22 cellular contexts compared by ENCODE assay signal in the genomic region with DNA sequence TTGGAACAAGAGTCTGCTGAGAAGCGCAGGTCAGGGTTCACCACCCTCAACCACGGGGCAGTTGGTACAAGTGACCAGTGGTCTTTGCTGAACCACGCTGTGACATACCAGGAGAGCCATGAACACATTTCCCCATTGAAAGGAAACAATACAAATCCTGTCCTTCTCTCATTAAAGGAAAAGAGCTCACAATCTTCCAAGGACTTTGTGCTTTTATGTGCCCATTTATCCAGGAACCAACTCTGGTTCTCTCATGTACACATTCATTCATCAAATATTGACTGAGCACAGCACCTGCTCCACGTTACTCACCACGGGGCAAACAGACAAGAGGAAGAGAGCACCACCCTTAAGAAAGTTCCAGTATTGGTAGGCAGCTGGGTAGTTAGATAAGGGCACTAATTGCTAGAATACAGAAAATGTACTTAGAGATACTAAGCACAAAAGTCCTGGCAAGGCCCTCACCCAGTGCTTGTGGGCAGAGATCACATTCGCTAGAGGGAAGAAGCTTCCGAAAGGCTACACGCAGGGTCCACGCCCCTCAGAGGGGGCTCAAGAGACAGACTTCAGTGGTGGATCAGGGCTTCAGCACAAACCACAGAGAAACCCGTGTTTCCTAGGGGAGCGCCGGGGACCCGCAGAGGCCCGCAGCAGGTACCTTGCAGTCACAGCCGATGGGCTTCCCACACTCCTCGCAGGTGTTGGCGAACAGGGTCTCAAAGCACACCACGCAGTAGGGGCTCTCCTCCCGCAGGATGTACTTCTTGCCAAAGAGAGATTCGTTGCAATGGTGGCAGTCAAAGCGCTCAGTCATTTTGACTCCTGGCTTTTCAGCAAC. TPM values are rescaled to one million over a fixed set of nuclear protein-coding genes. Genes with fewer than 3 reads are reported as not detected.
DNase-seq lines count a peak whose midpoint lies in the region; ATAC-seq and TF ChIP-seq lines count a peak whose summit lies in the region.
"Had no signal": no experiment of that assay in that cellular context is flagged by ENCODE, and none has a peak within 500 bp of the region (broad histone marks: within the 10 kb centered on the region; RNA-seq: fewer than 3 reads in every experiment).

No MANE protein-coding gene starts in this region.

- no peaks in the 10 kb centered on the region for H3K9me2 ChIP-seq in hepatocyte (replicated peaks; ENCODE audit: insufficient read depth)

- no peak for ATAC-seq in Panc1
- no peak for ATAC-seq in sciatic nerve
- ATAC-seq: upper lobe of right lung had no signal

- WGBS in hepatocyte (ENCODE audit: low lambda C conversion rate, missing lambda C conversion rate), result 94% methylated on average over 21 of the region's 21 CpGs

- POLR2A ChIA-PET in Panc1 (lab: Charles Lee), result interaction anchor here (0.7 kb wide), 1 partner anchor 52 kb away, joined by 10 read pairs; no protein-coding TSS in a partner anchor

- no peak overlapping the region for H3K4me2 ChIP-seq in hepatocyte
- H3K4me2 ChIP-seq: neural progenitor cell had no signal

- peak overlapping the region; percentile 100 for H3K27ac ChIP-seq in Panc1 (ENCODE audit: low read length)
- H3K27ac ChIP-seq in hepatocyte, result peak overlapping the region; percentile 20
- H3K27ac ChIP-seq in vagina, result no peak overlapping the region
- H3K27ac ChIP-seq: neural progenitor cell, upper lobe of right lung had no signal

- TF ChIP-seq CTCF in Panc1 (IDR thresholded peaks at IDR 0.05) (no peak), hepatocyte (IDR thresholded peaks at IDR 0.05; ENCODE audit: poor library complexity) (no peak), vagina (IDR thresholded peaks at IDR 0.05) (no peak)

- CTCF ChIA-PET in Panc1 (lab: Charles Lee), result no interaction called here

- H2AFZ ChIP-seq in hepatocyte, result no peak overlapping the region
- H2AFZ ChIP-seq: neural progenitor cell had no signal

- TF ChIP-seq POLR2A in vagina (IDR thresholded peaks at IDR 0.05), result no peak

- H3K79me2 ChIP-seq in hepatocyte, result peaks cover 3% of the 10 kb centered on the region

- H4K20me1 ChIP-seq in hepatocyte (ENCODE audit: insufficient read depth, poor library complexity, severe bottlenecking), result no peaks in the 10 kb centered on the region

- H3K4me3 ChIP-seq in Panc1 (ENCODE audit: low read depth in 2 of 2, low read length in 2 of 2), result no peak overlapping the region
- no peak overlapping the region for H3K4me3 ChIP-seq in hepatocyte
- no peak overlapping the region for H3K4me3 ChIP-seq in vagina
- H3K4me3 ChIP-seq: neural progenitor cell, upper lobe of right lung had no signal

- H3K9me3 ChIP-seq in Panc1 (ENCODE audit: control insufficient read depth, insufficient read depth, low read depth, low read length) (no peaks in the 10 kb centered on the region), hepatocyte (ENCODE audit: low read depth) (no peaks in the 10 kb centered on the region), vagina (no peaks in the 10 kb centered on the region)
- H3K9me3 ChIP-seq: Caco-2, upper lobe of right lung had no signal

- H3K27me3 ChIP-seq in Panc1 (ENCODE audit: control insufficient read depth, insufficient read depth, low read length) (no peaks in the 10 kb centered on the region), hepatocyte (no peaks in the 10 kb centered on the region), vagina (no peaks in the 10 kb centered on the region)
- H3K27me3 ChIP-seq: neural progenitor cell, upper lobe of right lung had no signal

- peak; percentile 77 for DNase-seq in DMS53 treated with DMSO at 0.1 percent for 48 hours (lab: John Stamatoyannopoulos, UW; ENCODE audit: unreplicated experiment)
- DNase-seq in Panc1 (ENCODE audit: low read depth, low spot score), result no peak
- no peak for DNase-seq in hepatocyte (ENCODE audit: low spot score)
- peak; percentile 58 for DNase-seq in sciatic nerve (ENCODE audit: low spot score)
- DNase-seq in vagina (ENCODE audit: extremely low spot score in 2 of 2), result no peak
- no peak for DNase-seq in T1000 (lab: John Stamatoyannopoulos, UW)
- no peak for DNase-seq in Kasumi-1 (lab: John Stamatoyannopoulos, UW)
- DNase-seq: activated gamma-delta T cell treated with Interleukin-2 at 50 U/mL for 16 hours; amygdala; Caco-2; cerebellar nuclear complex; endodermal cell; H7; hypothalamus; kidney; mesendoderm; NCI-H1048; NCI-H2029; SIG-M5; stimulated activated naive CD4-positive, alpha-beta T cell treated with Interleukin-2 at 50 U/mL for 16 hours; upper lobe of right lung had no signal

- H3K4me1 ChIP-seq in Panc1 (ENCODE audit: control insufficient read depth, insufficient read depth, low read length), result peaks cover 98% of the 10 kb centered on the region
- peaks cover 6% of the 10 kb centered on the region for H3K4me1 ChIP-seq in hepatocyte (ENCODE audit: insufficient read depth)
- H3K4me1 ChIP-seq in vagina, result peaks cover 23% of the 10 kb centered on the region
- H3K4me1 ChIP-seq: neural progenitor cell had no signal

- H3K36me3 ChIP-seq in Panc1 (ENCODE audit: control insufficient read depth, insufficient read depth, low read length) (peaks cover 45% of the 10 kb centered on the region), hepatocyte (replicated peaks; ENCODE audit: insufficient read depth, low read depth) (no peaks in the 10 kb centered on the region), vagina (peaks cover 4 to 14% of the 10 kb centered on the region in 2 donors)
- H3K36me3 ChIP-seq: neural progenitor cell, upper lobe of right lung had no signal

- BruUV-seq in Panc1 (replicated peaks; lab: Mats Ljungman, UMichigan), result no TSS peak

- intact Hi-C loops in Panc1 (cut with micrococcal nuclease; ENCODE audit: unreplicated experiment), result no loop called here
- intact Hi-C loops in sciatic nerve (cut with DNase I), result no loop called here
- intact Hi-C loops in vagina (cut with DNase I), result no loop called here

- in situ Hi-C loops in Panc1 (cut with HindIII; ENCODE audit: low pct_unique_long_range_greater_than_20kb, low sequenced_read_pairs), result no loop called here

RNA-seq across cellular contexts. Expression of a gene that starts 12.9 kb away (rescaled TPM):
- 378 TPM for total RNA-seq in Panc1 (2021; ENCODE audit: unreplicated experiment)
- polyA plus RNA-seq in Panc1 (2012; ENCODE audit: insufficient read length), result 411 TPM
- total RNA-seq in hepatocyte, result 17.9 and 19.7 TPM in 2 replicates
- polyA plus RNA-seq in hepatocyte, result 18.8 and 22.3 TPM in 2 replicates
- total RNA-seq in sciatic nerve, result 208 TPM
- 62.1 TPM for total RNA-seq in vagina

RNA-seq across cellular contexts. Expression of a gene that starts 48.6 kb away (rescaled TPM):
- total RNA-seq in Panc1 (2021; ENCODE audit: unreplicated experiment) (20.0 TPM), hepatocyte (16.3 and 19.6 TPM in 2 replicates), sciatic nerve (30.6 TPM), vagina (14.0 TPM)
- 24.3 TPM for polyA plus RNA-seq in Panc1 (2012; ENCODE audit: insufficient read length)
- polyA plus RNA-seq in hepatocyte, result 13.5 and 16.9 TPM in 2 replicates

RNA-seq across cellular contexts. Expression of a gene that starts 56.4 kb away (rescaled TPM):
- total RNA-seq in Panc1 (2021; ENCODE audit: unreplicated experiment), result 32.7 TPM
- 24.5 TPM for polyA plus RNA-seq in Panc1 (2012; ENCODE audit: insufficient read length)
- 17.7 and 18.3 TPM in 2 replicates for total RNA-seq in hepatocyte
- polyA plus RNA-seq in hepatocyte, result 10.4 and 11.0 TPM in 2 replicates
- 20.6 TPM for total RNA-seq in sciatic nerve
- 20.1 TPM for total RNA-seq in vagina

Comparison
In these comparisons a context has a peak if more than half of its experiments do, and no peak if none do; other contexts are left out.
1. DNase-seq: peak in DMS53 treated with DMSO at 0.1 percent for 48 hours (single experiment) and sciatic nerve (single experiment); none in Panc1 (single experiment), hepatocyte (single experiment), vagina (0 of 2), T1000 (single experiment) and Kasumi-1 (0 of 2).